In the genomic region with DNA sequence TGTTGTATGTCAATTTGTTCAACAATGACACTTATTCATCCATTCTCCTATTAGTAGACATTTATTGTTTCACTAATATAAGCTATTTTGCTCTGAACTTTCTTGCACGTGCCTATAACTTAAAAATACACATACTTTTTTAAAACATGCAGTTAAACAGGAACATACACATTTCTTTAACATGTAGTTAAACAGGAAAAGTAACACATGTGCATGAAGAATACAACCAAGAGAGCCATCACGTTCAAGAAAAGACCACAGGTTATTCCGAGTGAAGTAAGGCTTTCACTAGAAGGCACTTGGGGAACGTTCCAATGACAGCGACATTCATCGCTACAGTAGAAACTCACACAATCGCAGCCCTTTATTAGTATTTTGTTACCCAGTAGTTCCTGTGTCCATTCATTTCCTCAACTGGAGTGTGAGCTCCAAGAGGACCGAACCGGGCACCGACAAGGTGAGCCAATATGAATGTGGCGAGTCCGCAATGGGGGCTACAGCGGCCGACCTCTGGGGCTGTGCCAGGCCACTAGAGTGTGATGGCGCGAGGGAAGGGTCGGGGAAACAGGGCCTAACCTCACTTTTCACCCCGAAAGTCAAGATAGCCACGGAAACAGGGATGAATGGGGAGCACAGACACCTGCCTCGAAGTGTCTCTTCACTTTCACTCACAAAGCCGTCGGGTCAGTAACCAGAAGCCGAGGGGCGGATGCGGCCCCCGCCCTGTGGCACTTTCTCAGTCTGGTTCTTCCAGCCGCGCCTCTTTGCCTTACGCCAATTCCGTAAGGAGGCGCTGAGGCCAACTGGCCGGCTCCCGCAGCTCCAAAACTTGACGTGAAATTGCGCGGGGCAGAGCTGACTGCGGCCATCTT, we compare ENCODE assay signal across 8 cellular contexts. TPM values are rescaled to one million over a fixed set of nuclear protein-coding genes. Genes with fewer than 3 reads are reported as not detected.
DNase-seq lines count a peak whose midpoint lies in the region; ATAC-seq and TF ChIP-seq lines count a peak whose summit lies in the region.

No MANE protein-coding gene starts in this region.

- peaks cover 25% of the 10 kb centered on the region for H4K20me1 ChIP-seq in PC-3 (ENCODE audit: low read length)
- H4K20me1 ChIP-seq in fibroblast of lung (ENCODE audit: control insufficient read depth, extremely low read depth, insufficient read depth, low read length) = peaks cover 4% of the 10 kb centered on the region

- H2AFZ ChIP-seq in PC-3 (ENCODE audit: low read length) (peak overlapping the region; percentile 86), fibroblast of lung (ENCODE audit: low read length) (peak overlapping the region; percentile 95)

- H3K9ac ChIP-seq in PC-3 (ENCODE audit: low read length) = peak overlapping the region; percentile 95
- peak overlapping the region; percentile 90 for H3K9ac ChIP-seq in fibroblast of lung (ENCODE audit: insufficient read depth, low read length)

- H3K4me1 ChIP-seq in PC-3 (ENCODE audit: insufficient read depth, low read length) (peaks cover 20% of the 10 kb centered on the region), fibroblast of lung (ENCODE audit: control insufficient read depth, extremely low read depth, insufficient read depth, low read length) (peaks cover 2% of the 10 kb centered on the region)

- H3K4me3 ChIP-seq in PC-3 (ENCODE audit: low read length) = peak overlapping the region; percentile 80
- peak overlapping the region; percentile 78 to 93 (median 86) for H3K4me3 ChIP-seq in fibroblast of lung (replicated peaks in 1 of 4; ENCODE audit: control extremely low read depth in 1 of 4, insufficient read depth in 1 of 4, low read depth in 3 of 4, low read length in 4 of 4)

- POLR2A ChIA-PET in PC-3 (lab: Charles Lee; ENCODE audit: unreplicated experiment) = interaction anchor here (0.6 to 1.0 kb wide), 2 partner anchors 15 to 81 kb away, joined by 3 to 6 read pairs; no protein-coding TSS in a partner anchor
- POLR2A ChIA-PET in naive thymus-derived CD8-positive, alpha-beta T cell (lab: Charles Lee) = interaction anchor here (0.8 to 4.7 kb wide), 26 partner anchors 9 to 1648 kb away, joined by 3 to 76 read pairs (median 4); partner anchors contain the start of genes ELMO1 and HERPUD2

- no peaks in the 10 kb centered on the region for H3K9me2 ChIP-seq in PC-3 (replicated peaks; ENCODE audit: low read length)

- H3K36me3 Mint-ChIP-seq in naive thymus-derived CD8-positive, alpha-beta T cell = peaks cover 0 to 7% (median 0%) of the 10 kb centered on the region in 3 donors

- no peaks in the 10 kb centered on the region for H3K27me3 Mint-ChIP-seq in naive thymus-derived CD8-positive, alpha-beta T cell

- H3K27ac ChIP-seq in PC-3 (ENCODE audit: low read length) (peak overlapping the region; percentile 90), fibroblast of lung (ENCODE audit: insufficient read depth, low read length) (peak overlapping the region; percentile 94)

- peak overlapping the region; percentile 95 for H3K4me2 ChIP-seq in PC-3 (ENCODE audit: low read length)
- H3K4me2 ChIP-seq in fibroblast of lung (ENCODE audit: extremely low read depth, insufficient read depth, low read length) = peak overlapping the region; percentile 94

- TF ChIP-seq CTCF in PC-3 (conservative IDR thresholded peaks at IDR 0.05; ENCODE audit: low read depth, low read length) (no peak), fibroblast of lung (conservative IDR thresholded peaks at IDR 0.05 in 1 of 2, IDR thresholded peaks at IDR 0.05 in 1 of 2; ENCODE audit: low read depth in 1 of 2, low read length in 2 of 2) (no peak)

- H3K9me3 ChIP-seq in PC-3 (ENCODE audit: low read length) (no peaks in the 10 kb centered on the region), fibroblast of lung (ENCODE audit: control insufficient read depth, insufficient read depth, low read depth, low read length) (no peaks in the 10 kb centered on the region)

- TSS peak; percentile 87 for BruUV-seq in PC-3 (replicated peaks; lab: Mats Ljungman, UMichigan)

- ATAC-seq in GM21737 (IDR thresholded peaks at IDR 0.05; ENCODE audit: unreplicated experiment) (peak; percentile 40), PC-3 (peak; percentile 51)
- ATAC-seq in naive thymus-derived CD8-positive, alpha-beta T cell = peak; percentile 45 to 48
- peak; percentile 62 for ATAC-seq in stimulated activated naive CD8-positive, alpha-beta T cell treated with anti-CD3 and anti-CD28 coated beads, Interleukin-15, Interleukin-2, amounts not matched to agents 100 U/mL and 50 U/mL, for 24 hours

- peak overlapping the region; percentile 98 to 100 (median 99) for H3K27ac Mint-ChIP-seq in naive thymus-derived CD8-positive, alpha-beta T cell

- no peaks in the 10 kb centered on the region for H3K9me3 Mint-ChIP-seq in naive thymus-derived CD8-positive, alpha-beta T cell

- H3K4me3 Mint-ChIP-seq in naive thymus-derived CD8-positive, alpha-beta T cell = peak overlapping the region; percentile 87 to 97 (median 94)

- H3K36me3 ChIP-seq in PC-3 (ENCODE audit: low read depth, low read length) (no peaks in the 10 kb centered on the region), fibroblast of lung (ENCODE audit: control insufficient read depth, insufficient read depth, low read length) (no peaks in the 10 kb centered on the region)

- H3K4me1 Mint-ChIP-seq in naive thymus-derived CD8-positive, alpha-beta T cell = peaks cover 28 to 43% (median 41%) of the 10 kb centered on the region in 4 donors

- intact Hi-C loops in PC-3 (cut with micrococcal nuclease) = loop anchor here (1.0 to 2.0 kb wide), 2 partner anchors 41 to 91 kb away; no protein-coding TSS in a partner anchor

- no peaks in the 10 kb centered on the region for H3F3A ChIP-seq in PC-3 (ENCODE audit: low read length, unreplicated experiment)

- peak; percentile 94 for DNase-seq in DMS79 treated with DMSO at 0.1 percent for 48 hours (lab: John Stamatoyannopoulos, UW)
- peak; percentile 95 for DNase-seq in KBM-7
- peak; percentile 82 for DNase-seq in PC-3
- DNase-seq in activated T-cell treated with anti-CD3 and anti-CD28 coated beads, Interleukin-2, amount 50 U/mL, for 48 hours = peak; percentile 92
- DNase-seq in fibroblast of lung (ENCODE audit: low read depth in 2 of 2) = peak; percentile 87 to 91
- peak in 7 of 10 donors; percentile 64 to 89 (median 77) for DNase-seq in naive thymus-derived CD8-positive, alpha-beta T cell
- DNase-seq in stimulated activated naive CD8-positive, alpha-beta T cell treated with anti-CD3 and anti-CD28 coated beads, Interleukin-15, Interleukin-2, amounts not matched to agents 100 U/mL and 50 U/mL, for 24 hours = peak; percentile 86

- H3K27me3 ChIP-seq in PC-3 (ENCODE audit: low read length) (no peaks in the 10 kb centered on the region), fibroblast of lung (ENCODE audit: control insufficient read depth, insufficient read depth, low read length) (no peaks in the 10 kb centered on the region)

- H3K79me2 ChIP-seq in PC-3 (ENCODE audit: low read length) (peaks cover 46% of the 10 kb centered on the region), fibroblast of lung (ENCODE audit: control insufficient read depth, insufficient read depth, low read length) (peaks cover 36% of the 10 kb centered on the region)

- CTCF ChIA-PET in PC-3 (lab: Charles Lee) = interaction anchor here (1.0 to 1.4 kb wide), 2 partner anchors 64 to 90 kb away, joined by 3 to 6 read pairs; no protein-coding TSS in a partner anchor

- in situ Hi-C loops in KBM-7 (cut with MboI; ENCODE audit: low pct_unique_long_range_greater_than_20kb, low sequenced_read_pairs) = no loop called here

RNA-seq across cellular contexts. Expression of gene SEPTIN7, which starts 0.8 kb away (rescaled TPM):
- total RNA-seq in PC-3 (2014; rRNA removed) (121 and 147 TPM in 2 replicates), fibroblast of lung (144 and 181 TPM in 2 replicates)
- 374 and 576 TPM in 2 replicates for polyA plus RNA-seq in fibroblast of lung
- polyA plus RNA-seq in fibroblast of lung (2012) = 303 and 433 TPM in 2 replicates
- 8.5 and 31.9 TPM in 2 replicates for polyA minus RNA-seq in fibroblast of lung (ENCODE audit: low replicate concordance)
- total RNA-seq in naive thymus-derived CD8-positive, alpha-beta T cell = 100 to 1,000 TPM; 244 TPM
- polyA plus RNA-seq in naive thymus-derived CD8-positive, alpha-beta T cell = 100 to 1,000 TPM; 488 to 693 (median 497) TPM

Comparison
In these comparisons a context has a peak if more than half of its experiments do, and no peak if none do; other contexts are left out.
1. Peak in every context shown above with its lines: DNase-seq, ATAC-seq, H3K4me3 ChIP-seq and H3K27ac ChIP-seq.